Comparison of ENCODE assay signal across 21 cellular contexts in genomic region chr16:1550061-1550460, GRCh38. TPM values are rescaled to one million over a fixed set of nuclear protein-coding genes. Genes with fewer than 3 reads are reported as not detected.
DNase-seq lines count a peak whose midpoint lies in the region; ATAC-seq and TF ChIP-seq lines count a peak whose summit lies in the region.
"Had no signal": no experiment of that assay in that cellular context is flagged by ENCODE, and none has a peak within 500 bp of the region (broad histone marks: within the 10 kb centered on the region; RNA-seq: fewer than 3 reads in every experiment).

No MANE protein-coding gene starts in this region.

- no peak overlapping the region for H3K4me3 Mint-ChIP-seq in CD4-positive, alpha-beta T cell
- no peak overlapping the region for H3K4me3 Mint-ChIP-seq in activated T-helper 17 cell treated with anti-CD3 and anti-CD28 coated beads, Interleukin-2, amount 50 U/mL, for 72 hours
- H3K4me3 Mint-ChIP-seq in stimulated activated naive B cell treated with anti-CD40 and anti-IgM and Interleukin-4, amounts not matched to agents 10 μg/mL and 1 μg/mL and 100 μg/mL, for 72 hours, result no peak overlapping the region
- H3K4me3 Mint-ChIP-seq: dendritic cell treated with granulocyte-macrophage colony-stimulating factor and Interleukin-4, amounts not matched to agents 40 ng/mL and 50 ng/mL, for 4 days had no signal

- DNase-seq in CD4-positive, alpha-beta T cell, result no peak
- DNase-seq in right cardiac atrium (peak in 1 of 3 donors; percentile 59), midbrain (lab: John Stamatoyannopoulos, UW) (no peak), NCI-H226 (no peak)
- DNase-seq in stimulated activated naive B cell treated with anti-CD40 and anti-IgM and Interleukin-4, amounts not matched to agents 10 μg/mL and 1 μg/mL and 100 μg/mL, for 72 hours, result no peak
- DNase-seq: activated gamma-delta T cell treated with Interleukin-2 at 50 U/mL for 16 hours; COR-L47; foreskin melanocyte; H7; NCI-H69; OCI-M1; small intestine; stimulated activated CD4-positive, alpha-beta T cell treated with anti-CD3 and anti-CD28 coated beads, Interleukin-4, amount 100 ng/mL, for 24 hours; trophoblast cell had no signal

- intact Hi-C loops in CD4-positive, alpha-beta T cell (cut with DNase I, micrococcal nuclease), result no loop called here
- intact Hi-C loops in right cardiac atrium (cut with DNase I), result no loop called here

- H3K9me3 Mint-ChIP-seq in CD4-positive, alpha-beta T cell, result no peaks in the 10 kb centered on the region
- no peaks in the 10 kb centered on the region for H3K9me3 Mint-ChIP-seq in activated T-helper 17 cell treated with anti-CD3 and anti-CD28 coated beads, Interleukin-2, amount 50 U/mL, for 72 hours
- no peaks in the 10 kb centered on the region for H3K9me3 Mint-ChIP-seq in stimulated activated naive B cell treated with anti-CD40 and anti-IgM and Interleukin-4, amounts not matched to agents 10 μg/mL and 1 μg/mL and 100 μg/mL, for 72 hours
- H3K9me3 Mint-ChIP-seq: dendritic cell treated with granulocyte-macrophage colony-stimulating factor and Interleukin-4, amounts not matched to agents 40 ng/mL and 50 ng/mL, for 4 days had no signal

- POLR2A ChIA-PET in CD4-positive, alpha-beta T cell (lab: Charles Lee), result interaction anchor here (0.7 to 1.3 kb wide), 3 partner anchors 9 to 14 kb away, joined by 3 to 4 read pairs (median 3); no protein-coding TSS in a partner anchor

- 42% methylated on average over 8 of the region's 8 CpGs for WGBS in right cardiac atrium

- peaks cover 73% of the 10 kb centered on the region for H3K4me1 Mint-ChIP-seq in CD4-positive, alpha-beta T cell (ENCODE audit: low read depth)
- H3K4me1 Mint-ChIP-seq in activated T-helper 17 cell treated with anti-CD3 and anti-CD28 coated beads, Interleukin-2, amount 50 U/mL, for 72 hours, result peaks cover 12% of the 10 kb centered on the region
- H3K4me1 Mint-ChIP-seq in stimulated activated naive B cell treated with anti-CD40 and anti-IgM and Interleukin-4, amounts not matched to agents 10 μg/mL and 1 μg/mL and 100 μg/mL, for 72 hours, result peaks cover 10% of the 10 kb centered on the region in 2 donors

- H3K9me3 ChIP-seq in CD4-positive, alpha-beta T cell (ENCODE audit: control insufficient read depth, low read length), result no peaks in the 10 kb centered on the region
- no peaks in the 10 kb centered on the region for H3K9me3 ChIP-seq in right cardiac atrium (ENCODE audit: control insufficient read depth, low read length)

- H3K27ac ChIP-seq in CD4-positive, alpha-beta T cell (ENCODE audit: low read depth, low read length), result no peak overlapping the region
- H3K27ac ChIP-seq in right cardiac atrium (ENCODE audit: low read length), result peak overlapping the region; percentile 56
- H3K27ac ChIP-seq: epithelial cell of prostate, parathyroid adenoma had no signal

- no peak for TF ChIP-seq CTCF in CD4-positive, alpha-beta T cell (IDR thresholded peaks at IDR 0.05)

- TF ChIP-seq POLR2A in GM18505 (IDR thresholded peaks at IDR 0.05; ENCODE audit: borderline replicate concordance, extremely low read depth, insufficient read depth, insufficient read length), result no peak

- peak overlapping the region; percentile 75 for H3K27ac Mint-ChIP-seq in CD4-positive, alpha-beta T cell
- H3K27ac Mint-ChIP-seq in activated T-helper 17 cell treated with anti-CD3 and anti-CD28 coated beads, Interleukin-2, amount 50 U/mL, for 72 hours, result peak overlapping the region; percentile 62
- peak overlapping the region; percentile 59 for H3K27ac Mint-ChIP-seq in stimulated activated naive B cell treated with anti-CD40 and anti-IgM and Interleukin-4, amounts not matched to agents 10 μg/mL and 1 μg/mL and 100 μg/mL, for 72 hours
- H3K27ac Mint-ChIP-seq: dendritic cell treated with granulocyte-macrophage colony-stimulating factor and Interleukin-4, amounts not matched to agents 40 ng/mL and 50 ng/mL, for 4 days had no signal

- ATAC-seq in CD4-positive, alpha-beta T cell (ENCODE audit: poor library complexity), result no peak
- ATAC-seq in activated T-helper 17 cell treated with anti-CD3 and anti-CD28 coated beads, Interleukin-2, amount 50 U/mL, for 72 hours (replicated peaks), result no peak
- ATAC-seq in right cardiac atrium (no peak), GM18505 (IDR thresholded peaks at IDR 0.05; ENCODE audit: unreplicated experiment) (no peak)
- no peak for ATAC-seq in stimulated activated naive B cell treated with anti-CD40 and anti-IgM and Interleukin-4, amounts not matched to agents 10 μg/mL and 1 μg/mL and 100 μg/mL, for 72 hours (replicated peaks)
- ATAC-seq: left lobe of liver had no signal

- H3K27me3 ChIP-seq in CD4-positive, alpha-beta T cell (ENCODE audit: control insufficient read depth, insufficient read depth, low read length), result no peaks in the 10 kb centered on the region
- no peaks in the 10 kb centered on the region for H3K27me3 ChIP-seq in right cardiac atrium (ENCODE audit: control insufficient read depth, insufficient read depth)

- CTCF ChIA-PET in CD4-positive, alpha-beta T cell (lab: Charles Lee), result no interaction called here

- no peak overlapping the region for H3K4me3 ChIP-seq in right cardiac atrium (ENCODE audit: low read length)

- H3K36me3 Mint-ChIP-seq in CD4-positive, alpha-beta T cell (ENCODE audit: low read depth), result peaks cover 92% of the 10 kb centered on the region
- H3K36me3 Mint-ChIP-seq in activated T-helper 17 cell treated with anti-CD3 and anti-CD28 coated beads, Interleukin-2, amount 50 U/mL, for 72 hours (ENCODE audit: low read depth), result peaks cover 60% of the 10 kb centered on the region
- H3K36me3 Mint-ChIP-seq in stimulated activated naive B cell treated with anti-CD40 and anti-IgM and Interleukin-4, amounts not matched to agents 10 μg/mL and 1 μg/mL and 100 μg/mL, for 72 hours, result peaks cover 0 to 15% of the 10 kb centered on the region in 2 donors

- peaks cover 20% of the 10 kb centered on the region for H3K4me1 ChIP-seq in right cardiac atrium (ENCODE audit: control insufficient read depth, insufficient read depth, low read length)
- H3K4me1 ChIP-seq: parathyroid adenoma had no signal

- H3K27me3 Mint-ChIP-seq in CD4-positive, alpha-beta T cell, result no peaks in the 10 kb centered on the region
- H3K27me3 Mint-ChIP-seq in activated T-helper 17 cell treated with anti-CD3 and anti-CD28 coated beads, Interleukin-2, amount 50 U/mL, for 72 hours, result no peaks in the 10 kb centered on the region
- H3K27me3 Mint-ChIP-seq in stimulated activated naive B cell treated with anti-CD40 and anti-IgM and Interleukin-4, amounts not matched to agents 10 μg/mL and 1 μg/mL and 100 μg/mL, for 72 hours, result no peaks in the 10 kb centered on the region
- H3K27me3 Mint-ChIP-seq: dendritic cell treated with granulocyte-macrophage colony-stimulating factor and Interleukin-4, amounts not matched to agents 40 ng/mL and 50 ng/mL, for 4 days had no signal

RNA-seq across cellular contexts. Expression of gene TMEM204, which starts 16.6 kb away (rescaled TPM):
- 10 to 100 TPM; 20.5 to 22.1 TPM for total RNA-seq in CD4-positive, alpha-beta T cell
- total RNA-seq in activated T-helper 17 cell treated with anti-CD3 and anti-CD28 coated beads, Interleukin-2, amount 50 U/mL, for 72 hours, result 10 to 100 TPM; 14.3 to 22.5 TPM
- 10 to 100 TPM; 19.0 to 22.1 (median 20.9) TPM for total RNA-seq in right cardiac atrium
- polyA plus RNA-seq in right cardiac atrium, result 32.2 TPM
- total RNA-seq: SK-MEL-5 had no signal

RNA-seq across cellular contexts. Expression of gene TELO2, which starts 56.9 kb away (rescaled TPM):
- total RNA-seq in CD4-positive, alpha-beta T cell, result 10 to 100 TPM; 29.7 to 30.8 TPM
- total RNA-seq in activated T-helper 17 cell treated with anti-CD3 and anti-CD28 coated beads, Interleukin-2, amount 50 U/mL, for 72 hours, result 10 to 100 TPM; 49.2 to 67.9 TPM
- 10 to 100 TPM; 21.2 to 29.2 (median 23.2) TPM for total RNA-seq in right cardiac atrium
- 24.6 TPM for polyA plus RNA-seq in right cardiac atrium
